In genomic region chr14:41599805-41600368, GRCh38 we compare ENCODE assay signal across 9 cellular contexts. TPM values are rescaled to one million over a fixed set of nuclear protein-coding genes. Genes with fewer than 3 reads are reported as not detected.
"Had no signal": no experiment of that assay in that cellular context is flagged by ENCODE, and none has a peak within 500 bp of the region (broad histone marks: within the 10 kb centered on the region; RNA-seq: fewer than 3 reads in every experiment).

No MANE protein-coding gene starts in this region.

RNA-seq across cellular contexts. Expression of gene LRFN5, which starts 6.8 kb away (rescaled TPM):
- total RNA-seq: activated CD4-positive, alpha-beta memory T cell treated with anti-CD3 and anti-CD28 coated beads for 36 hours; activated CD4-positive, alpha-beta T cell treated with anti-CD3 and anti-CD28 coated beads, Interleukin-2, amount 10 ng/mL, durations not matched to agents 24 days and 14 days; activated CD8-positive, alpha-beta memory T cell treated with anti-CD3 and anti-CD28 coated beads for 36 hours; activated naive CD4-positive, alpha-beta T cell treated with anti-CD3 and anti-CD28 coated beads for 36 hours; activated naive CD8-positive, alpha-beta T cell treated with anti-CD3 and anti-CD28 coated beads for 36 hours; activated T-helper 1 cell treated with anti-CD3 and anti-CD28 coated beads, Interleukin-12 subunit alpha, Interleukin-12 subunit beta, Interleukin-2, Interleukin-4 antibody, amounts not matched to agents 30 ng/mL and 10 ng/mL and 1 ng/mL, durations not matched to agents 14 hours and 24 hours and 36 hours; chondrocyte; T-helper 17 cell had no signal
- polyA plus RNA-seq: SK-N-SH had no signal
